Comparison of ENCODE assay signal across 8 cellular contexts in the genomic region with DNA sequence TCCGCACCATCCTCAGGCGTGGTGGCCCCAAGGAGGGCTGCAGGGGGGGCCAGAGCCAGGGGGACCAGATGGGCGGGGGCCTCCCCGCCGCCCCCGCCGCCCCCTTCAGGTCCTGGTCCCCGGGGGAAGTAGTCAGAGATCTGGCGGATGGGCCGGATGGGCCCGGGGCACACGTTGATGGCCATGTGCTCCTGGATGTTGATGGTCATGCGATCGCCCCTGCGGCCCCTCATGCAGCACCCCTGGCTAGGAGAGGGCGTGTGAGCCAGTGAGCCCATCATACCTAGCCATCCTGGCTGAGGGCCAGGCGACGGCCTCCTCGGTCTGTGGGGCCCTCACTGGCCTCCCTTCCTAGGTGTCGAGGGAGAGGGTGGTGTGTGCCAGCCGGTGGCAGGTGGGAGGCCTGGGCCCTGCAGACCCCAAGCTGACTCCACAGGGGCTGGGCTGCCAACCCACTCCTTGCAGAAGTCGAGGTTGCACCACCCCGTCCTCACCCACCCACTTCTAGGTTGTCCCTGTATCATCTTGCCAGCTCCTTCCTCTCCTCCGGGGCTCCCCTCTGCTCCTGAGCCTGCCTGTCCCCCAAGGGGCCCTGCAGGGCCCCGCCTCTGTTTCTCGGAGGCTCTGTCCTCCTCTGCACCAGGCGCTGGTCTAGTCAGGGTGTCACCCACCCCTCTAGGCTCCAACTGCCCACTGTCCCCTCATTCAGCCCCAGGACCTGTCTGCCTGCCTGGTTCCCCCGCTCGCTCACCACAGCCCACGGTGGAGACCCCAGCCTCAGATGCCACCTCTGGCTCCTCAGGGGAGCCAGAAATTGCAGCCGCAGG. TPM values are rescaled to one million over a fixed set of nuclear protein-coding genes. Genes with fewer than 3 reads are reported as not detected.
DNase-seq lines count a peak whose midpoint lies in the region; ATAC-seq and TF ChIP-seq lines count a peak whose summit lies in the region.
"Had no signal": no experiment of that assay in that cellular context is flagged by ENCODE, and none has a peak within 500 bp of the region (broad histone marks: within the 10 kb centered on the region; RNA-seq: fewer than 3 reads in every experiment).

No MANE protein-coding gene starts in this region.

- H3K9ac ChIP-seq in GM23248 = no peak overlapping the region
- H3K9ac ChIP-seq in OCI-LY3 (ENCODE audit: low read length) = peak overlapping the region; percentile 68

- H3K79me2 ChIP-seq in GM23248 (ENCODE audit: insufficient read depth) (no peaks in the 10 kb centered on the region), OCI-LY3 (ENCODE audit: low read length) (no peaks in the 10 kb centered on the region)

- TF ChIP-seq EP300 in esophagus muscularis mucosa (IDR thresholded peaks at IDR 0.05) = no peak

- H3K27me3 ChIP-seq in GM23248 (replicated peaks; ENCODE audit: insufficient read depth) = peaks cover 15% of the 10 kb centered on the region; the same call in 1 of the 2 replicates
- no peaks in the 10 kb centered on the region for H3K27me3 ChIP-seq in OCI-LY3 (ENCODE audit: low read depth, low read length)
- peaks cover 12 to 60% (median 35%) of the 10 kb centered on the region in 4 donors for H3K27me3 ChIP-seq in esophagus muscularis mucosa

- H2AFZ ChIP-seq in GM23248 = no peak overlapping the region
- peak overlapping the region; percentile 29; the same call in 1 of the 2 replicates for H2AFZ ChIP-seq in OCI-LY3 (ENCODE audit: low read depth, low read length)

- TF ChIP-seq CTCF in OCI-LY3 (IDR thresholded peaks at IDR 0.05; ENCODE audit: low read depth, low read length) = no peak
- TF ChIP-seq CTCF in esophagus muscularis mucosa (IDR thresholded peaks at IDR 0.05) = no peak

- no peak for TF ChIP-seq POLR2A in esophagus muscularis mucosa (IDR thresholded peaks at IDR 0.05; ENCODE audit: low read depth)

- intact Hi-C loops in esophagus muscularis mucosa (cut with DNase I) = loop anchor here (10.0 kb wide), 1 partner anchor 145 kb away; a partner anchor contains a TSS

- H3K9me3 ChIP-seq in GM23248 (ENCODE audit: low read depth) (no peaks in the 10 kb centered on the region), OCI-LY3 (ENCODE audit: insufficient read depth, low read length) (no peaks in the 10 kb centered on the region), esophagus muscularis mucosa (no peaks in the 10 kb centered on the region)

- H3F3A ChIP-seq in GM23248 (ENCODE audit: insufficient read depth) = no peaks in the 10 kb centered on the region

- WGBS in GM23248 (ENCODE audit: low coverage in 1 of 2, low lambda C conversion rate in 2 of 2, missing lambda C conversion rate in 2 of 2), 2 experiments = 2 to 6% methylated on average over 25 to 30 of the region's 31 CpGs
- WGBS in esophagus muscularis mucosa = 14% methylated on average over 18 of the region's 31 CpGs

- H4K20me1 ChIP-seq in GM23248 (ENCODE audit: insufficient read depth) (no peaks in the 10 kb centered on the region), OCI-LY3 (ENCODE audit: insufficient read depth, low read length) (no peaks in the 10 kb centered on the region)

- H3K4me2 ChIP-seq in GM23248 (ENCODE audit: unreplicated experiment) = peak overlapping the region; percentile 5
- H3K4me2 ChIP-seq in OCI-LY3 (ENCODE audit: low read length) = peak overlapping the region; percentile 85

- H3K27ac ChIP-seq in GM23248 = no peak overlapping the region
- H3K27ac ChIP-seq in OCI-LY3 (ENCODE audit: low read length) = no peak overlapping the region
- H3K27ac ChIP-seq in esophagus muscularis mucosa (replicated peaks in 1 of 4) = no peak overlapping the region

- DNase-seq in GM23248 (no peak), esophagus muscularis mucosa (ENCODE audit: extremely low spot score) (no peak), retina (peak; percentile 43), SHP77 (lab: John Stamatoyannopoulos, UW) (no peak)

- no peaks in the 10 kb centered on the region for H3K9me2 ChIP-seq in GM23248 (ENCODE audit: insufficient read depth)

- in situ Hi-C loops in GM23248 (cut with MboI) = loop anchor here (10.0 kb wide), 1 partner anchor 195 kb away; a partner anchor contains a TSS

- H3K36me3 ChIP-seq in GM23248 (ENCODE audit: low read depth) (no peaks in the 10 kb centered on the region), OCI-LY3 (replicated peaks; ENCODE audit: low read depth, low read length) (no peaks in the 10 kb centered on the region), esophagus muscularis mucosa (no peaks in the 10 kb centered on the region)

- no peaks in the 10 kb centered on the region for H3K4me1 ChIP-seq in GM23248 (ENCODE audit: insufficient read depth)
- peaks cover 20% of the 10 kb centered on the region for H3K4me1 ChIP-seq in OCI-LY3 (ENCODE audit: low read length)
- H3K4me1 ChIP-seq in esophagus muscularis mucosa = peaks cover 19 to 28% (median 27%) of the 10 kb centered on the region in 4 donors

- H3K4me3 ChIP-seq in GM23248 (peak overlapping the region; percentile 50), OCI-LY3 (ENCODE audit: low read length) (peak overlapping the region; percentile 79), esophagus muscularis mucosa (peak overlapping the region; percentile 44 to 57 (median 46))

- ATAC-seq in GM18517 (IDR thresholded peaks at IDR 0.05; ENCODE audit: unreplicated experiment) (no peak), HG03460 (IDR thresholded peaks at IDR 0.05; ENCODE audit: unreplicated experiment) (no peak)

RNA-seq across cellular contexts. Expression of a gene that starts 0.6 kb away (rescaled TPM):
- total RNA-seq in GM23248 (2014; rRNA removed; shearing (Covaris generic)) = not detected in 2 replicates
- not detected in 2 replicates for polyA plus RNA-seq in GM23248 (2016; fragmentation: Nextera tagmentation; extraction: Ambion mirVana)
- under 1 TPM in 2 of 4 donors, not detected in 2; 0.50 to 0.83 TPM for total RNA-seq in esophagus muscularis mucosa

RNA-seq across cellular contexts. Expression of a gene that starts 12.8 kb away (rescaled TPM):
- total RNA-seq in GM23248 (2014; rRNA removed; shearing (Covaris generic)) = not detected in 2 replicates
- polyA plus RNA-seq in GM23248 (2016; fragmentation: Nextera tagmentation; extraction: Ambion mirVana) = not detected in 2 replicates
- total RNA-seq in esophagus muscularis mucosa = not detected
- polyA plus RNA-seq: esophagus had no signal

RNA-seq across cellular contexts. Expression of a gene that starts 14.2 kb away (rescaled TPM):
- total RNA-seq in GM23248 (2014; rRNA removed; shearing (Covaris generic)) = 51.1 and 111 TPM in 2 replicates
- polyA plus RNA-seq in GM23248 (2016; fragmentation: Nextera tagmentation; extraction: Ambion mirVana) = 32.3 and 35.3 TPM in 2 replicates
- total RNA-seq in esophagus muscularis mucosa = 10 to 100 TPM; 38.2 to 58.1 (median 43.5) TPM

RNA-seq across cellular contexts. Expression of a gene that starts 14.8 kb away (rescaled TPM):
- 3.2 and 3.9 TPM in 2 replicates for total RNA-seq in GM23248 (2014; rRNA removed; shearing (Covaris generic))
- 11.9 and 14.0 TPM in 2 replicates for polyA plus RNA-seq in GM23248 (2016; fragmentation: Nextera tagmentation; extraction: Ambion mirVana)
- 10 to 100 TPM; 20.8 to 39.4 (median 22.1) TPM for total RNA-seq in esophagus muscularis mucosa

RNA-seq across cellular contexts. Expression of a gene that starts 20.9 kb away (rescaled TPM):
- total RNA-seq in GM23248 (2014; rRNA removed; shearing (Covaris generic)) = not detected in 2 replicates
- 0.13 TPM in 1 of 2 replicates, not detected in the other for polyA plus RNA-seq in GM23248 (2016; fragmentation: Nextera tagmentation; extraction: Ambion mirVana)
- under 1 TPM in 1 of 4 donors, not detected in 3; 0.23 TPM for total RNA-seq in esophagus muscularis mucosa
